ENCODE assay signal across 2 cellular contexts in genomic region chr12:49644620-49644994, GRCh38.
TF ChIP-seq lines count a peak whose summit lies in the region.

No MANE protein-coding gene starts in this region.

TF ChIP-seq in IMR-90, 13 proteins besides CTCF, POLR2A, EP300 and RAD21:
- TF ChIP-seq BHLHE40 (IDR thresholded peaks at IDR 0.05; ENCODE audit: low read depth, low read length) (no peak), MAFK (IDR thresholded peaks at IDR 0.05; ENCODE audit: low read depth, low read length) (no peak), CEBPB (IDR thresholded peaks at IDR 0.05; ENCODE audit: low read depth, low read length) (no peak), MAZ (IDR thresholded peaks at IDR 0.05; ENCODE audit: borderline replicate concordance, low read depth, low read length) (peak; percentile 51), CHD1 (IDR thresholded peaks at IDR 0.05; ENCODE audit: low read depth, low read length) (no peak), USF2 (IDR thresholded peaks at IDR 0.05; ENCODE audit: low read depth, low read length) (no peak), FOS (IDR thresholded peaks at IDR 0.05; ENCODE audit: low read depth, low read length) (no peak), RFX5 (IDR thresholded peaks at IDR 0.05; ENCODE audit: low read depth, low read length) (no peak), ELK1 (IDR thresholded peaks at IDR 0.05; ENCODE audit: borderline replicate concordance, low read depth, low read length) (no peak), MXI1 (IDR thresholded peaks at IDR 0.05; ENCODE audit: borderline replicate concordance, low read depth, low read length) (peak; percentile 67; the same call in 1 of the 2 replicates), RCOR1 (IDR thresholded peaks at IDR 0.05; ENCODE audit: insufficient replicate concordance, low read length) (no peak), NFE2L2 (IDR thresholded peaks at IDR 0.05; ENCODE audit: low read depth, low read length) (no peak), SMC3 (IDR thresholded peaks at IDR 0.05; ENCODE audit: low read depth, low read length) (peak; percentile 100)

TF ChIP-seq in neural cell, 6 proteins besides CTCF, POLR2A, EP300 and RAD21:
- TF ChIP-seq SMC3 (conservative IDR thresholded peaks at IDR 0.05; ENCODE audit: poor library complexity): peak; percentile 87
- TF ChIP-seq REST (IDR thresholded peaks at IDR 0.05; ENCODE audit: borderline replicate concordance): no peak
- peak; percentile 30 for TF ChIP-seq MXI1 (conservative IDR thresholded peaks at IDR 0.05; ENCODE audit: poor library complexity, severe bottlenecking)
